ENCODE assay signal across 8 cellular contexts in the genomic region with DNA sequence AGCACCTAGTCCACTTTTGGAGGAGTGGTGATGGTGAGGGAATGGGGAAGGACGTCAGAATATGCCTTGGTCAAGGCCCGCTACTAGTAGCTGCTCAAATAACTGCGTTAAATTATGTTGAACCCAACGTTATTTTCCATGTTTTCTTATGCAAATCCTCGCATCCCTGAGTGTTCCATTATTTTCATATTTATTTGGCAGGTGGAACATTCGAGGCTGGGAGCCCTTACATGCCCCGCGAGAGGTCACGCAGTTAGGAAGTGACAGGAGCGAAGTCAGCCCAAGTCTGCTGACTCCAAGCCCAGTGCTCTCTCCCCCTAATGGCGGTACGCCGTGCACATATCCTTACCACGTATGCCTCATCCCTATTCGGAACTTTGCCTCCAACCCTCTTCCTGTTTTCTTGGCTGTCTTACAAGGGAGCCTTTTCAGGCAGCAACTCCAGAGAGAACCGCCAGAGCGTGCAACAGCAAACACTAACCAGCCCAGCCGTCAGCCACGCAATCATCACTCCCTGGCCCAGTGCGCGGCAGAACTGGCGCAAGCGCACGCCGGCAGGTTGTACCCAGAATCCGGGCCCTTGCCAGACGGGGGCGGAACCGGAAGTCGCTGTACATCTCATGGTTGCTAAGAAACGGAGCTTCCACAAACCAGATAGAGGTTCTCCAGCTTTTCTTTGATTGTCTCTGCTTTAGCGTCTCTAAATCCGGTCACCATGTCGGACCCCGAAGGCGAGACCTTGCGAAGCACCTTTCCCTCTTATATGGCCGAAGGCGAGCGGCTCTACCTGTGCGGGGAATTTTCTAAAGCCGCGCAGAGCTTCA. TPM values are rescaled to one million over a fixed set of nuclear protein-coding genes. Genes with fewer than 3 reads are reported as not detected.
A peak's percentile ranks its signal among the peaks of the same experiment; 100 is the strongest.
DNase-seq lines count a peak whose midpoint lies in the region; ATAC-seq and TF ChIP-seq lines count a peak whose summit lies in the region.

A gene with protein sequence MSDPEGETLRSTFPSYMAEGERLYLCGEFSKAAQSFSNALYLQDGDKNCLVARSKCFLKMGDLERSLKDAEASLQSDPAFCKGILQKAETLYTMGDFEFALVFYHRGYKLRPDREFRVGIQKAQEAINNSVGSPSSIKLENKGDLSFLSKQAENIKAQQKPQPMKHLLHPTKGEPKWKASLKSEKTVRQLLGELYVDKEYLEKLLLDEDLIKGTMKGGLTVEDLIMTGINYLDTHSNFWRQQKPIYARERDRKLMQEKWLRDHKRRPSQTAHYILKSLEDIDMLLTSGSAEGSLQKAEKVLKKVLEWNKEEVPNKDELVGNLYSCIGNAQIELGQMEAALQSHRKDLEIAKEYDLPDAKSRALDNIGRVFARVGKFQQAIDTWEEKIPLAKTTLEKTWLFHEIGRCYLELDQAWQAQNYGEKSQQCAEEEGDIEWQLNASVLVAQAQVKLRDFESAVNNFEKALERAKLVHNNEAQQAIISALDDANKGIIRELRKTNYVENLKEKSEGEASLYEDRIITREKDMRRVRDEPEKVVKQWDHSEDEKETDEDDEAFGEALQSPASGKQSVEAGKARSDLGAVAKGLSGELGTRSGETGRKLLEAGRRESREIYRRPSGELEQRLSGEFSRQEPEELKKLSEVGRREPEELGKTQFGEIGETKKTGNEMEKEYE (plus strand): TSS at position 609 of the 824 bp plus-strand sequence. CDS start 107 bp downstream, at position 716.

- H2AK5ac ChIP-seq in IMR-90 (ENCODE audit: low read depth, low read length) = peak within 1 kb of the TSS; percentile 75; the same call in 1 of the 2 replicates

- peaks cover 7% of the 10 kb centered on the region; the same call in 1 of the 2 replicates for H3K79me2 ChIP-seq in OCI-LY7 (ENCODE audit: insufficient read depth, low read depth, low read length)

- TF ChIP-seq CTCF in IMR-90 (conservative IDR thresholded peaks at IDR 0.05; ENCODE audit: low read depth, low read length) = peak; percentile 65
- TF ChIP-seq CTCF in OCI-LY7 (conservative IDR thresholded peaks at IDR 0.05; ENCODE audit: low read length) = peak; percentile 52; the same call in 1 of the 2 replicates
- peak; percentile 31 for TF ChIP-seq CTCF in epithelial cell of proximal tubule (conservative IDR thresholded peaks at IDR 0.05; ENCODE audit: low read depth, low read length)

- CTCF ChIA-PET in IMR-90 (lab: Yijun Ruan, JAX) (interaction anchor here (0.6 kb wide), 1 partner anchor 29 kb away, joined by 3 read pairs; no protein-coding TSS in a partner anchor), OCI-LY7 (lab: Charles Lee; ENCODE audit: unreplicated experiment) (interaction anchor here (0.6 to 1.1 kb wide), 2 partner anchors 32 to 183 kb away, joined by 3 to 4 read pairs; no protein-coding TSS in a partner anchor)

- peak within 1 kb of the TSS; percentile 84 for H3K4ac ChIP-seq in IMR-90 (ENCODE audit: low read depth, low read length)

- H3K4me2 ChIP-seq in IMR-90 (ENCODE audit: low read depth, low read length) (peak within 1 kb of the TSS; percentile 86), OCI-LY7 (ENCODE audit: low read length) (peak within 1 kb of the TSS; percentile 91)

- H2BK5ac ChIP-seq in IMR-90 (ENCODE audit: low read depth, low read length, poor library complexity, severe bottlenecking) = peak within 1 kb of the TSS; percentile 83

- peak within 1 kb of the TSS; percentile 37; the same call in 1 of the 2 replicates for H2BK20ac ChIP-seq in IMR-90 (ENCODE audit: low read depth, low read length)

- peak within 1 kb of the TSS; percentile 84 to 95 for H4K8ac ChIP-seq in IMR-90 (ENCODE audit: low read depth in 2 of 2, low read length in 2 of 2)

- H3K56ac ChIP-seq in IMR-90 (ENCODE audit: extremely low read depth, insufficient read depth, low read length) = peak within 1 kb of the TSS; percentile 59

- H4K91ac ChIP-seq in IMR-90 (ENCODE audit: insufficient read depth, low read depth, low read length) = peak within 1 kb of the TSS; percentile 84

- H2BK120ac ChIP-seq in IMR-90 (ENCODE audit: low read depth, low read length) = peak within 1 kb of the TSS; percentile 35

- peak; percentile 87 for ATAC-seq in GM21528 (IDR thresholded peaks at IDR 0.05; ENCODE audit: low FRiP score, unreplicated experiment)
- ATAC-seq in IMR-90 (ENCODE audit: low read depth) = peak; percentile 100

- WGBS in IMR-90 (ENCODE audit: extremely low coverage in 2 of 2, insufficient read length in 1 of 2), 2 experiments = 0% methylated on average over 8 of the region's 43 CpGs; no CpG with 5 or more reads in 1 of the 2 experiments

- TF ChIP-seq POLR2A in IMR-90 (IDR thresholded peaks at IDR 0.05; ENCODE audit: low read depth, low read length) = peak; percentile 72

- peak within 1 kb of the TSS; percentile 10 for H3K18ac ChIP-seq in IMR-90 (ENCODE audit: low read depth, low read length)

- POLR2A ChIA-PET in IMR-90 (lab: Charles Lee; ENCODE audit: unreplicated experiment) = interaction anchor here (0.6 to 1.5 kb wide), 4 partner anchors 11 to 190 kb away, joined by 3 to 7 read pairs (median 4); a partner anchor contains a TSS
- POLR2A ChIA-PET in OCI-LY7 (lab: Charles Lee) = interaction anchor here (0.8 to 1.3 kb wide), 3 partner anchors 9 to 41 kb away, joined by 3 to 4 read pairs (median 3); no protein-coding TSS in a partner anchor

- peak; percentile 58 for TF ChIP-seq RAD21 in IMR-90 (IDR thresholded peaks at IDR 0.05; ENCODE audit: low read length)

- peaks cover 9% of the 10 kb centered on the region for H3K9me1 ChIP-seq in IMR-90 (ENCODE audit: insufficient read depth, low read length)

- H3K27me3 ChIP-seq in IMR-90 (ENCODE audit: control insufficient read depth, insufficient read depth, low read length) = no peaks in the 10 kb centered on the region

- peak within 1 kb of the TSS; percentile 96 for H2AFZ ChIP-seq in IMR-90 (replicated peaks; ENCODE audit: low read length, poor library complexity)
- H2AFZ ChIP-seq in OCI-LY7 (ENCODE audit: low read length) = peak within 1 kb of the TSS; percentile 82

- H3K79me1 ChIP-seq in IMR-90 (ENCODE audit: low read depth in 1 of 2, low read length in 2 of 2) = peaks cover 3 to 13% of the 10 kb centered on the region in 2 experiments; a peak in 2 of 4 replicates

- H3K4me1 ChIP-seq in IMR-90 (ENCODE audit: control insufficient read depth, insufficient read depth, low read length) = no peaks in the 10 kb centered on the region; the same call in 1 of the 2 replicates
- peaks cover 21% of the 10 kb centered on the region for H3K4me1 ChIP-seq in OCI-LY7 (ENCODE audit: insufficient read depth, low read length, poor library complexity, severe bottlenecking)

- dilution Hi-C loops in IMR-90 (cut with HindIII; ENCODE audit: low sequenced_read_pairs, unreplicated experiment) = no loop called here

- peak within 1 kb of the TSS; percentile 94 for H3K23ac ChIP-seq in IMR-90 (ENCODE audit: low read depth, low read length)

- H3K27ac ChIP-seq in IMR-90 (ENCODE audit: insufficient read depth, low read length) = peak within 1 kb of the TSS; percentile 69
- peak within 1 kb of the TSS; percentile 34 for H3K27ac ChIP-seq in OCI-LY7 (ENCODE audit: low read depth, low read length, poor library complexity, severe bottlenecking)

- H3K14ac ChIP-seq in IMR-90 (replicated peaks; ENCODE audit: low read depth, low read length) = peak within 1 kb of the TSS; percentile 93

- DNase-seq in DMS114 treated with DMSO at 0.1 percent for 48 hours (lab: John Stamatoyannopoulos, UW; ENCODE audit: unreplicated experiment) (peak; percentile 90), IMR-90 (peak; percentile 98), OCI-LY7 (ENCODE audit: low spot score) (peak; percentile 95), activated T-cell treated with anti-CD3 and anti-CD28 coated beads for 4 hours (peak; percentile 91), epithelial cell of proximal tubule (ENCODE audit: low read depth) (peak; percentile 80), mucosa of gallbladder (ENCODE audit: low spot score) (peak; percentile 97)
- DNase-seq in stimulated activated CD8-positive, alpha-beta memory T cell treated with anti-CD3 and anti-CD28 coated beads, Interleukin-4, amount 100 ng/mL, for 24 hours (ENCODE audit: low read depth) = peak; percentile 95

- intact Hi-C loops in IMR-90 (cut with micrococcal nuclease) = loop anchor here (1.0 kb wide), 1 partner anchor 11 kb away; no protein-coding TSS in a partner anchor
- intact Hi-C loops in OCI-LY7 (cut with micrococcal nuclease; ENCODE audit: unreplicated experiment) = no loop called here

- peak within 1 kb of the TSS; percentile 95 for H2AK9ac ChIP-seq in IMR-90 (replicated peaks; ENCODE audit: low read depth, low read length, poor library complexity)

- H4K20me1 ChIP-seq in IMR-90 (ENCODE audit: insufficient read depth, low read length) (no peaks in the 10 kb centered on the region), OCI-LY7 (ENCODE audit: insufficient read depth, low read length) (no peaks in the 10 kb centered on the region)

- peak within 1 kb of the TSS; percentile 11; the same call in 1 of the 3 replicates for H2BK15ac ChIP-seq in IMR-90 (ENCODE audit: low read depth, low read length)

- H3K9me2 ChIP-seq in OCI-LY7 (ENCODE audit: insufficient read depth, low read length) = no peaks in the 10 kb centered on the region

- in situ Hi-C loops in IMR-90 (cut with MboI; ENCODE audit: low sequenced_read_pairs) = no loop called here

- BruUV-seq in IMR-90 (replicated peaks; lab: Mats Ljungman, UMichigan) (no TSS peak), OCI-LY7 (replicated peaks; lab: Mats Ljungman, UMichigan) (TSS peak; percentile 98)

- H4K5ac ChIP-seq in IMR-90 (ENCODE audit: low read depth, low read length) = peak within 1 kb of the TSS; percentile 93

- H3K36me3 ChIP-seq in IMR-90 (ENCODE audit: control insufficient read depth, insufficient read depth, low read length) = no peaks in the 10 kb centered on the region
- no peaks in the 10 kb centered on the region for H3K36me3 ChIP-seq in OCI-LY7 (ENCODE audit: insufficient read depth, low read length)

- H3K4me3 ChIP-seq in IMR-90 (ENCODE audit: insufficient read depth, low read depth, low read length) (peak within 1 kb of the TSS; percentile 46), OCI-LY7 (ENCODE audit: low read depth, low read length, poor library complexity, severe bottlenecking) (peak within 1 kb of the TSS; percentile 71), epithelial cell of proximal tubule (ENCODE audit: low read depth, low read length) (peak within 1 kb of the TSS; percentile 76)

- H3K9me3 ChIP-seq in IMR-90 (ENCODE audit: control insufficient read depth, insufficient read depth, low read length) = no peaks in the 10 kb centered on the region
- no peaks in the 10 kb centered on the region for H3K9me3 ChIP-seq in OCI-LY7 (ENCODE audit: low read length)

- H3K9ac ChIP-seq in IMR-90 (ENCODE audit: low read depth, low read length) = peak within 1 kb of the TSS; percentile 61

TF ChIP-seq in IMR-90, 13 proteins besides CTCF, POLR2A, EP300 and RAD21 (continues in another document):
- TF ChIP-seq MAZ (IDR thresholded peaks at IDR 0.05; ENCODE audit: borderline replicate concordance, low read depth, low read length) = peak; percentile 37; the same call in 1 of the 2 replicates

RNA-seq across cellular contexts. Expression of the gene that starts here (rescaled TPM):
- 0.54 and 0.56 TPM in 2 replicates for total RNA-seq in IMR-90 (2012; rRNA removed)
- polyA plus RNA-seq in IMR-90 (2012; rRNA removed) = 0.37 and 0.38 TPM in 2 replicates
- polyA plus RNA-seq in IMR-90 (2012; cell fraction: cytosol; rRNA removed) = 0.13 and 0.24 TPM in 2 replicates
- polyA plus RNA-seq in IMR-90 (2012; cell fraction: nucleus; rRNA removed; ENCODE audit: low replicate concordance) = 0.51 and 0.54 TPM in 2 replicates
- 1.1 and 3.2 TPM in 2 replicates for total RNA-seq in OCI-LY7 (2014; rRNA removed; shearing (Covaris generic))
- 1.3 TPM in 2 replicates for total RNA-seq in OCI-LY7 (2022)
- total RNA-seq in epithelial cell of proximal tubule = 0.23 and 0.29 TPM in 2 replicates
- total RNA-seq in mucosa of gallbladder = 1.6 TPM

Comparison
In these comparisons a context has a peak if more than half of its experiments do, and no peak if none do; other contexts are left out.
1. Peak in every context shown above with its lines: DNase-seq, ATAC-seq, H3K4me3 ChIP-seq and H3K27ac ChIP-seq.
2. Peak in DNase-seq, ATAC-seq, H3K4me3 ChIP-seq, H3K27ac ChIP-seq, H3K9ac ChIP-seq and H3K4me2 ChIP-seq in IMR-90; RNA of the gene not detected or under 1 TPM.
3. Peak in DNase-seq and H3K4me3 ChIP-seq in epithelial cell of proximal tubule; RNA of the gene not detected or under 1 TPM.